In the genomic region with DNA sequence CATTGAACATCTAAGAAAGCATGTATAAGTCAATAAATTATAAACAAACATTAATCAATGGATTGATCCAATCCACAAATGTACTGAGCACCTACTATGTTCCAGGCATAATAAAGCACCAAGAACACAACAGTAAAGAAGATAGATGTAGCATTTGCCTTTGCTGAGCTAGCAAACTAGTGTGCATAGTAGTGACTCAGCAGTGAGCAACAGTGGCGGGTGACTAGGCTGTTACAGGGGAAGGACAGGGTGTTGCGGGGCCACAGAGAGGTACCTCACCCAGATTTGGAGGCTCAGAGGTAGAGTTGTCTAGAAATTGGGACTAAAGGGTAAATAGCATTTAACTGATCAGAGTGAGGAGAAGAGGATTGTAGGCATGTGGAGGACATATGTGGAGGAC, we compare ENCODE assay signal across 21 cellular contexts.
"Had no signal": no experiment of that assay in that cellular context is flagged by ENCODE, and none has a peak within 500 bp of the region (broad histone marks: within the 10 kb centered on the region; RNA-seq: fewer than 3 reads in every experiment).

No MANE protein-coding gene starts in this region.

- H3K4me2 ChIP-seq: smooth muscle cell had no signal

- H3K4me1 Mint-ChIP-seq: naive thymus-derived CD8-positive, alpha-beta T cell; stimulated activated naive B cell treated with anti-CD40 and anti-IgM and Interleukin-4, amounts not matched to agents 10 μg/mL and 1 μg/mL and 100 μg/mL, for 72 hours; stimulated activated naive CD8-positive, alpha-beta T cell treated with anti-CD3 and anti-CD28 coated beads, Interleukin-15, amount 100 ng/mL, for 72 hours had no signal

- H3K9me3 ChIP-seq: heart left ventricle, neutrophil, ovary, right atrium auricular region, testis, tibial nerve, upper lobe of right lung, vagina had no signal

- H3K36me3 ChIP-seq: heart left ventricle, neutrophil, ovary, right atrium auricular region, tibial nerve, upper lobe of right lung, vagina had no signal

- H3K27me3 ChIP-seq: heart left ventricle, neutrophil, ovary, right atrium auricular region, testis, tibial nerve, upper lobe of right lung, vagina had no signal

- H3K27ac Mint-ChIP-seq: dendritic cell treated with granulocyte-macrophage colony-stimulating factor and Interleukin-4, amounts not matched to agents 40 ng/mL and 50 ng/mL, for 4 days; naive thymus-derived CD8-positive, alpha-beta T cell; stimulated activated naive B cell treated with anti-CD40 and anti-IgM and Interleukin-4, amounts not matched to agents 10 μg/mL and 1 μg/mL and 100 μg/mL, for 72 hours; stimulated activated naive CD8-positive, alpha-beta T cell treated with anti-CD3 and anti-CD28 coated beads, Interleukin-15, amount 100 ng/mL, for 72 hours had no signal

- H3K27ac ChIP-seq: heart left ventricle, neutrophil, ovary, right atrium auricular region, testis, tibial nerve, upper lobe of right lung, vagina had no signal

- H3K9me3 Mint-ChIP-seq: stimulated activated naive B cell treated with anti-CD40 and anti-IgM and Interleukin-4, amounts not matched to agents 10 μg/mL and 1 μg/mL and 100 μg/mL, for 72 hours; stimulated activated naive CD8-positive, alpha-beta T cell treated with anti-CD3 and anti-CD28 coated beads, Interleukin-15, amount 100 ng/mL, for 72 hours had no signal

- H3K4me1 ChIP-seq: heart left ventricle, right atrium auricular region, testis, tibial nerve, upper lobe of right lung, vagina had no signal

- H3K4me3 Mint-ChIP-seq: dendritic cell treated with granulocyte-macrophage colony-stimulating factor and Interleukin-4, amounts not matched to agents 40 ng/mL and 50 ng/mL, for 4 days; naive thymus-derived CD8-positive, alpha-beta T cell; stimulated activated naive B cell treated with anti-CD40 and anti-IgM and Interleukin-4, amounts not matched to agents 10 μg/mL and 1 μg/mL and 100 μg/mL, for 72 hours; stimulated activated naive CD8-positive, alpha-beta T cell treated with anti-CD3 and anti-CD28 coated beads, Interleukin-15, amount 100 ng/mL, for 72 hours had no signal

- H3K36me3 Mint-ChIP-seq: naive thymus-derived CD8-positive, alpha-beta T cell; stimulated activated naive B cell treated with anti-CD40 and anti-IgM and Interleukin-4, amounts not matched to agents 10 μg/mL and 1 μg/mL and 100 μg/mL, for 72 hours had no signal

- FAIRE-seq: endothelial cell of umbilical vein, frontal cortex had no signal

- ATAC-seq: esophagus mucosa; heart left ventricle; left lobe of liver; naive thymus-derived CD8-positive, alpha-beta T cell; stimulated activated naive B cell treated with anti-CD40 and anti-IgM and Interleukin-4, amounts not matched to agents 10 μg/mL and 1 μg/mL and 100 μg/mL, for 72 hours; stimulated activated naive CD8-positive, alpha-beta T cell treated with anti-CD3 and anti-CD28 coated beads, Interleukin-15, amount 100 ng/mL, for 72 hours; upper lobe of right lung had no signal

- DNase-seq: heart left ventricle; hippocampal formation; mammary epithelial cell; naive thymus-derived CD8-positive, alpha-beta T cell; ovary; stimulated activated CD4-positive, alpha-beta T cell treated with anti-CD3 and anti-CD28 coated beads, Interleukin-2, amount 100 ng/mL, for 48 hours; stimulated activated CD8-positive, alpha-beta memory T cell treated with anti-CD3 and anti-CD28 coated beads, Interleukin-4, amount 100 ng/mL, for 48 hours; stimulated activated naive B cell treated with anti-CD40 and anti-IgM and Interleukin-4, amounts not matched to agents 10 μg/mL and 1 μg/mL and 100 μg/mL, for 72 hours; stimulated activated naive CD8-positive, alpha-beta T cell treated with anti-CD3 and anti-CD28 coated beads, Interleukin-15, amount 100 ng/mL, for 72 hours; testis; upper lobe of right lung had no signal

- H3K4me3 ChIP-seq: heart left ventricle, ovary, right atrium auricular region, smooth muscle cell, testis, tibial nerve, upper lobe of right lung, vagina had no signal

- H3K27me3 Mint-ChIP-seq: dendritic cell treated with granulocyte-macrophage colony-stimulating factor and Interleukin-4, amounts not matched to agents 40 ng/mL and 50 ng/mL, for 4 days; stimulated activated naive B cell treated with anti-CD40 and anti-IgM and Interleukin-4, amounts not matched to agents 10 μg/mL and 1 μg/mL and 100 μg/mL, for 72 hours; stimulated activated naive CD8-positive, alpha-beta T cell treated with anti-CD3 and anti-CD28 coated beads, Interleukin-15, amount 100 ng/mL, for 72 hours had no signal
